In the genomic region with DNA sequence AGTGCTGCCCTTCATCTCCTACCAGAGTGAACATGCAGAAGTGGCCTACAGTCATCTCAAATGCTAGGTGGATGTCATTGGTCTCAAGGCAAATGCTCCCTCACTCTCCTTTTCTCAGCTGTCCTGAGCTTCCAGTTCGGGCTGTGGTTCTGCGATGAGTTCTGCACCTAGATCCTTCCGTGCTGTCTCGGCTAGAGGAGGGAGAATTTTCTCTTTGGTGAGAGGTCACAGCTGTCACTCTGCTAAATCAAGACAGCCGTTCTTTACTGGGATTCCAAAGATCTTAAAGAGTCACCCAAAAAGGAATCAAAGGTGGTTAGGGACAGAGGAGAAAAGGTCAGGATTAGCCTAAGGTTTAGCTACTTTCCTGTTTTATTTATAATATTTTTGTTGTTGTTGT, we compare ENCODE assay signal across 1 cellular context.
TF ChIP-seq lines count a peak whose summit lies in the region.

No MANE protein-coding gene starts in this region.

TF ChIP-seq in A549, 52 proteins besides CTCF, POLR2A, EP300 and RAD21 (continued from another document):
- TF ChIP-seq, protein P1, sequence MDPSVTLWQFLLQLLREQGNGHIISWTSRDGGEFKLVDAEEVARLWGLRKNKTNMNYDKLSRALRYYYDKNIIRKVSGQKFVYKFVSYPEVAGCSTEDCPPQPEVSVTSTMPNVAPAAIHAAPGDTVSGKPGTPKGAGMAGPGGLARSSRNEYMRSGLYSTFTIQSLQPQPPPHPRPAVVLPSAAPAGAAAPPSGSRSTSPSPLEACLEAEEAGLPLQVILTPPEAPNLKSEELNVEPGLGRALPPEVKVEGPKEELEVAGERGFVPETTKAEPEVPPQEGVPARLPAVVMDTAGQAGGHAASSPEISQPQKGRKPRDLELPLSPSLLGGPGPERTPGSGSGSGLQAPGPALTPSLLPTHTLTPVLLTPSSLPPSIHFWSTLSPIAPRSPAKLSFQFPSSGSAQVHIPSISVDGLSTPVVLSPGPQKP (IDR thresholded peaks at IDR 0.05; ENCODE audit: low read depth, low read length): no peak
- no peak for TF ChIP-seq ZC3H11A (IDR thresholded peaks at IDR 0.05)
- TF ChIP-seq FOSL2 (IDR thresholded peaks at IDR 0.05): no peak
- no peak for TF ChIP-seq FOSL2 (CRISPR knock-in tag; IDR thresholded peaks at IDR 0.05)
- no peak for TF ChIP-seq SMC3 (IDR thresholded peaks at IDR 0.05)
- TF ChIP-seq TFCP2L1 (CRISPR knock-in tag; IDR thresholded peaks at IDR 0.05): no peak
- TF ChIP-seq MYC (IDR thresholded peaks at IDR 0.05; ENCODE audit: borderline replicate concordance, low read length): no peak
- no peak for TF ChIP-seq CBX2 (IDR thresholded peaks at IDR 0.05; ENCODE audit: borderline replicate concordance, low read depth)
